ENCODE assay signal across 9 cellular contexts in the genomic region with DNA sequence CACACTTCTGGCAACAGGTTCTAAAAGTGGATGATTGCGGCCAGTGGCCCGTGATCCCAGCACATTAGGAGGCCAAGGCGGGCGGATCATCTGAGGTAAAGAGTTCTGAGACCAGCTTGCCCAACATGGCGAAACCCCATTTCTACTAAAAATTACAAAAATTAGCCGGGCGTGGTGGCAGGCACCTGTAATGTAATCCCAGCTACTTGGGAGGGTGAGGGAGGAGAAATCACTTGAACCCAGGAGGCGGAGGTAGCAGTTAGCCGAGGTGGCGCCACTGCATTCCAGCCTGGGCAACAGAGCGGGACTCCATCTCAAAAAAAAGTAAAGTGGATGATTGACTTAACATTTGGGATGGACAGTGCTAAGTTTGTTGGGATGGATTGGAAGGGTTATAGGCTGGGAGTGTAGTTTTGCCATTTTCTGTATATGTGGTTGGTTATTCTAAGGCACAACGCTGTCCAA. TPM values are rescaled to one million over a fixed set of nuclear protein-coding genes. Genes with fewer than 3 reads are reported as not detected.
DNase-seq lines count a peak whose midpoint lies in the region; ATAC-seq and TF ChIP-seq lines count a peak whose summit lies in the region.
"Had no signal": no experiment of that assay in that cellular context is flagged by ENCODE, and none has a peak within 500 bp of the region (broad histone marks: within the 10 kb centered on the region; RNA-seq: fewer than 3 reads in every experiment).

No MANE protein-coding gene starts in this region.

- peak overlapping the region; percentile 93 for H3K4me2 ChIP-seq in GM23248 (ENCODE audit: unreplicated experiment)
- peak overlapping the region; percentile 68 for H3K4me2 ChIP-seq in OCI-LY1 (ENCODE audit: low read length)

- peaks cover 47% of the 10 kb centered on the region for H3K4me1 Mint-ChIP-seq in endothelial cell (ENCODE audit: unreplicated experiment)

- 89 to 93% methylated on average over 12 of the region's 12 CpGs for WGBS in GM23248 (ENCODE audit: low coverage in 1 of 2, low lambda C conversion rate in 2 of 2, missing lambda C conversion rate in 2 of 2), 2 experiments
- 50 to 79% (median 53%) methylated on average over 12 of the region's 12 CpGs for WGBS in psoas muscle, 3 donors

- H4K20me1 ChIP-seq in GM23248 (ENCODE audit: insufficient read depth), result peaks cover 56% of the 10 kb centered on the region; the same call in 1 of the 2 replicates
- H4K20me1 ChIP-seq in OCI-LY1 (ENCODE audit: insufficient read depth, low read length), result peaks cover 3% of the 10 kb centered on the region; the same call in 1 of the 2 replicates

- DNase-seq in GM23248 (no peak), endothelial cell (ENCODE audit: low spot score) (no peak), psoas muscle (no peak), SHP77 treated with DMSO at 0.1 percent for 48 hours (lab: John Stamatoyannopoulos, UW) (no peak)
- DNase-seq: stimulated activated CD4-positive, alpha-beta T cell treated with anti-CD3 and anti-CD28 coated beads, Interleukin-15, amount 100 ng/mL, for 24 hours had no signal

- H3K4me3 ChIP-seq in GM23248 (peak overlapping the region; percentile 92), OCI-LY1 (ENCODE audit: low read depth, low read length, poor library complexity, severe bottlenecking) (peak overlapping the region; percentile 97), psoas muscle (peak overlapping the region; percentile 96)
- H3K4me3 ChIP-seq: lung had no signal

- H3K9ac ChIP-seq in GM23248 (0 out of 2 replicates have a peak overlapping the region, but pooled peaks have one; percentile 97), OCI-LY1 (ENCODE audit: low read length) (peak overlapping the region; percentile 28; the same call in 1 of the 2 replicates)

- H3K27ac ChIP-seq in GM23248 (no peak overlapping the region), OCI-LY1 (ENCODE audit: low read depth, low read length, poor library complexity, severe bottlenecking) (no peak overlapping the region), psoas muscle (peak overlapping the region; percentile 100)

- H2AFZ ChIP-seq in GM23248, result no peak overlapping the region
- H2AFZ ChIP-seq in OCI-LY1 (ENCODE audit: low read length), result no peak overlapping the region

- H3K27me3 ChIP-seq in GM23248 (replicated peaks; ENCODE audit: insufficient read depth), result no peaks in the 10 kb centered on the region
- no peaks in the 10 kb centered on the region for H3K27me3 ChIP-seq in OCI-LY1 (ENCODE audit: insufficient read depth, low read length)
- H3K27me3 ChIP-seq in psoas muscle (ENCODE audit: insufficient read depth in 3 of 3, low read length in 2 of 3), result no peaks in the 10 kb centered on the region

- no peaks in the 10 kb centered on the region for H3K9me3 Mint-ChIP-seq in endothelial cell (ENCODE audit: unreplicated experiment)

- H3K4me1 ChIP-seq in GM23248 (ENCODE audit: insufficient read depth), result peaks cover 31% of the 10 kb centered on the region
- peaks cover 63% of the 10 kb centered on the region for H3K4me1 ChIP-seq in OCI-LY1 (ENCODE audit: insufficient read depth, low read length, severe bottlenecking)
- H3K4me1 ChIP-seq in psoas muscle, result peaks cover 61% of the 10 kb centered on the region

- H3K36me3 Mint-ChIP-seq in endothelial cell (ENCODE audit: low read depth, unreplicated experiment), result peaks cover 7% of the 10 kb centered on the region

- H3K79me2 ChIP-seq in GM23248 (ENCODE audit: insufficient read depth) (peaks cover 86% of the 10 kb centered on the region), OCI-LY1 (ENCODE audit: insufficient read depth, low read length) (peaks cover 80% of the 10 kb centered on the region)

- H3K4me3 Mint-ChIP-seq in endothelial cell (ENCODE audit: unreplicated experiment), result peak overlapping the region; percentile 71

- H3K27me3 Mint-ChIP-seq in endothelial cell (ENCODE audit: unreplicated experiment), result peaks cover 9% of the 10 kb centered on the region

- H3K9me2 ChIP-seq in GM23248 (ENCODE audit: insufficient read depth) (no peaks in the 10 kb centered on the region), OCI-LY1 (ENCODE audit: low read depth, low read length) (no peaks in the 10 kb centered on the region)

- ATAC-seq in psoas muscle (no peak), GM18517 (IDR thresholded peaks at IDR 0.05; ENCODE audit: unreplicated experiment) (no peak), HG03196 (IDR thresholded peaks at IDR 0.05; ENCODE audit: unreplicated experiment) (no peak)

- H3K27ac Mint-ChIP-seq in endothelial cell (ENCODE audit: unreplicated experiment), result no peak overlapping the region

- intact Hi-C loops in psoas muscle (cut with DNase I), result loop anchor here in 1 of 2 donors (10.0 kb wide), 1 partner anchor 218 kb away; no protein-coding TSS in a partner anchor

- TF ChIP-seq CTCF in OCI-LY1 (IDR thresholded peaks at IDR 0.05; ENCODE audit: low read length) (no peak; the same call in 1 of the 2 replicates), endothelial cell (IDR thresholded peaks at IDR 0.05; ENCODE audit: unreplicated experiment) (no peak), psoas muscle (IDR thresholded peaks at IDR 0.05) (no peak)

- H3F3A ChIP-seq in GM23248 (ENCODE audit: insufficient read depth) (peaks cover 49% of the 10 kb centered on the region), OCI-LY1 (ENCODE audit: insufficient read depth, low read length) (no peaks in the 10 kb centered on the region)

- in situ Hi-C loops in GM23248 (cut with MboI), result no loop called here

- H3K36me3 ChIP-seq in GM23248 (ENCODE audit: low read depth), result no peaks in the 10 kb centered on the region
- H3K36me3 ChIP-seq in OCI-LY1 (ENCODE audit: insufficient read depth, low read length), result peaks cover 24% of the 10 kb centered on the region
- H3K36me3 ChIP-seq in psoas muscle (ENCODE audit: insufficient read depth in 1 of 2, low read depth in 1 of 2), result peaks cover 0 to 4% of the 10 kb centered on the region in 2 donors

- H3K9me3 ChIP-seq in GM23248 (ENCODE audit: low read depth), result no peaks in the 10 kb centered on the region
- no peaks in the 10 kb centered on the region for H3K9me3 ChIP-seq in OCI-LY1 (ENCODE audit: low read length)
- H3K9me3 ChIP-seq in psoas muscle, result no peaks in the 10 kb centered on the region

RNA-seq across cellular contexts. Expression of gene MATR3, which starts 3.4 kb away (rescaled TPM):
- total RNA-seq in GM23248 (2014; rRNA removed; shearing (Covaris generic)), result 198 and 217 TPM in 2 replicates
- polyA plus RNA-seq in GM23248 (2016; fragmentation: Nextera tagmentation; extraction: Ambion mirVana) (209 and 215 TPM in 2 replicates), psoas muscle (100 to 1,000 TPM in 1 of 3 donors, 10 to 100 TPM in 2; 92.4 to 110 (median 97.1) TPM)
- total RNA-seq in endothelial cell (ENCODE audit: unreplicated experiment) (235 TPM), psoas muscle (100 to 1,000 TPM in 3 of 4 donors, 10 to 100 TPM in 1; 96.5 to 153 (median 134) TPM)

RNA-seq across cellular contexts. Expression of gene PAIP2, which starts 44.8 kb away (rescaled TPM):
- total RNA-seq in GM23248 (2014; rRNA removed; shearing (Covaris generic)), result 34.8 and 62.8 TPM in 2 replicates
- polyA plus RNA-seq in GM23248 (2016; fragmentation: Nextera tagmentation; extraction: Ambion mirVana) (112 and 115 TPM in 2 replicates), psoas muscle (100 to 1,000 TPM; 113 to 252 (median 143) TPM)
- total RNA-seq in endothelial cell (ENCODE audit: unreplicated experiment) (71.5 TPM), psoas muscle (100 to 1,000 TPM; 111 to 144 (median 116) TPM)
